In genomic region chr3:152219225-152219624, GRCh38 we compare ENCODE assay signal across 13 cellular contexts. TPM values are rescaled to one million over a fixed set of nuclear protein-coding genes. Genes with fewer than 3 reads are reported as not detected.
DNase-seq lines count a peak whose midpoint lies in the region; ATAC-seq and TF ChIP-seq lines count a peak whose summit lies in the region.
"Had no signal": no experiment of that assay in that cellular context is flagged by ENCODE, and none has a peak within 500 bp of the region (broad histone marks: within the 10 kb centered on the region; RNA-seq: fewer than 3 reads in every experiment).

No MANE protein-coding gene starts in this region.

- H3K36me3 ChIP-seq in gastroesophageal sphincter (no peaks in the 10 kb centered on the region), subcutaneous abdominal adipose tissue (ENCODE audit: control insufficient read depth in 5 of 5, insufficient read depth in 5 of 5, low read length in 5 of 5) (no peaks in the 10 kb centered on the region)
- H3K36me3 ChIP-seq: tibial nerve had no signal

- no peaks in the 10 kb centered on the region for H3K27me3 Mint-ChIP-seq in activated T-cell treated with anti-CD3 and anti-CD28 coated beads, Interleukin-2, amount 50 U/mL, for 24 hours
- no peaks in the 10 kb centered on the region for H3K27me3 Mint-ChIP-seq in T-helper 17 cell

- H3K9ac ChIP-seq in subcutaneous abdominal adipose tissue (ENCODE audit: low read length in 5 of 5) = peak overlapping the region in 1 of 5 donors; percentile 13

- peaks cover 65% of the 10 kb centered on the region for H3K4me1 Mint-ChIP-seq in activated T-cell treated with anti-CD3 and anti-CD28 coated beads, Interleukin-2, amount 50 U/mL, for 24 hours (ENCODE audit: low read depth)
- H3K4me1 Mint-ChIP-seq in T-helper 17 cell = peaks cover 37% of the 10 kb centered on the region

- H3K4me3 Mint-ChIP-seq in activated T-cell treated with anti-CD3 and anti-CD28 coated beads, Interleukin-2, amount 50 U/mL, for 24 hours = peak overlapping the region; percentile 72
- peak overlapping the region; percentile 71 for H3K4me3 Mint-ChIP-seq in T-helper 17 cell

- WGBS in gastroesophageal sphincter (ENCODE audit: low coverage in 1 of 2), 2 donors = 27 to 32% methylated on average over 3 of the region's 3 CpGs

- H3K4me1 ChIP-seq in gastroesophageal sphincter (peaks cover 0 to 71% (median 19%) of the 10 kb centered on the region in 3 donors), subcutaneous abdominal adipose tissue (ENCODE audit: control insufficient read depth in 5 of 5, insufficient read depth in 5 of 5, low read length in 5 of 5) (peaks cover 0 to 42% (median 34%) of the 10 kb centered on the region in 5 donors)

- H3K27ac Mint-ChIP-seq in activated T-cell treated with anti-CD3 and anti-CD28 coated beads, Interleukin-2, amount 50 U/mL, for 24 hours = peak overlapping the region; percentile 88
- H3K27ac Mint-ChIP-seq in T-helper 17 cell = peak overlapping the region; percentile 88

- no peak for TF ChIP-seq POLR2A in gastroesophageal sphincter (IDR thresholded peaks at IDR 0.05)

- no peaks in the 10 kb centered on the region for H3K27me3 ChIP-seq in gastroesophageal sphincter
- H3K27me3 ChIP-seq in subcutaneous abdominal adipose tissue (ENCODE audit: control insufficient read depth in 5 of 5, insufficient read depth in 4 of 5, low read length in 5 of 5) = no peaks in the 10 kb centered on the region
- H3K27me3 ChIP-seq: tibial nerve had no signal

- TF ChIP-seq CTCF in gastroesophageal sphincter (IDR thresholded peaks at IDR 0.05) (no peak), GM20000 (IDR thresholded peaks at IDR 0.05; ENCODE audit: extremely low read depth, missing control alignments) (no peak)

- no peak for TF ChIP-seq EP300 in gastroesophageal sphincter (IDR thresholded peaks at IDR 0.05)

- H3K9me3 ChIP-seq in T-helper 17 cell (ENCODE audit: control insufficient read depth, low read length, poor library complexity, severe bottlenecking) = no peaks in the 10 kb centered on the region
- no peaks in the 10 kb centered on the region for H3K9me3 ChIP-seq in gastroesophageal sphincter
- no peaks in the 10 kb centered on the region for H3K9me3 ChIP-seq in subcutaneous abdominal adipose tissue (ENCODE audit: control insufficient read depth in 5 of 5, low read length in 5 of 5)
- H3K9me3 ChIP-seq: tibial nerve had no signal

- H3K9me3 Mint-ChIP-seq in activated T-cell treated with anti-CD3 and anti-CD28 coated beads, Interleukin-2, amount 50 U/mL, for 24 hours = peaks cover 2% of the 10 kb centered on the region

- H3K36me3 Mint-ChIP-seq in activated T-cell treated with anti-CD3 and anti-CD28 coated beads, Interleukin-2, amount 50 U/mL, for 24 hours (ENCODE audit: low read depth) = no peaks in the 10 kb centered on the region
- H3K36me3 Mint-ChIP-seq in T-helper 17 cell (ENCODE audit: low read depth) = peaks cover 3% of the 10 kb centered on the region

- no peak for DNase-seq in activated T-cell treated with anti-CD3 and anti-CD28 coated beads, Interleukin-2, amount 50 U/mL, for 24 hours
- DNase-seq in activated T-cell treated with anti-CD3 and anti-CD28 coated beads for 4 hours = no peak
- DNase-seq in T-helper 17 cell = no peak
- DNase-seq in GM20000 (ENCODE audit: low spot score) = no peak
- no peak for DNase-seq in G401 (ENCODE audit: low spot score)
- DNase-seq: activated effector memory CD4-positive, alpha-beta T cell treated with anti-CD3 and anti-CD28 coated beads, Interleukin-2, amount 50 U/mL, for 16 hours; central memory CD4-positive, alpha-beta T cell; left ventricle myocardium superior; NCI-H1048 had no signal

- ATAC-seq in T-helper 17 cell (no peak), gastroesophageal sphincter (peak; percentile 35), GM19397 (IDR thresholded peaks at IDR 0.05; ENCODE audit: unreplicated experiment) (no peak)
- ATAC-seq: left ventricle myocardium superior had no signal

- H3K27ac ChIP-seq in gastroesophageal sphincter (peak overlapping the region; percentile 38 to 80 (median 70)), subcutaneous abdominal adipose tissue (ENCODE audit: low read depth, low read length) (peak overlapping the region; percentile 55)

- in situ Hi-C loops in G401 (cut with HindIII; ENCODE audit: low sequenced_read_pairs) = no loop called here

- H3K4me3 ChIP-seq in gastroesophageal sphincter = no peak overlapping the region
- no peak overlapping the region for H3K4me3 ChIP-seq in subcutaneous abdominal adipose tissue (ENCODE audit: low read depth in 1 of 5, low read length in 5 of 5)
- H3K4me3 ChIP-seq: tibial nerve had no signal

RNA-seq across cellular contexts. Expression of gene MBNL1, which starts 49.5 kb away (rescaled TPM):
- total RNA-seq in T-helper 17 cell (100 to 1,000 TPM; 641 to 725 TPM), gastroesophageal sphincter (100 to 1,000 TPM; 623 to 745 (median 684) TPM)
- 31.4 and 61.2 TPM in 2 replicates for total RNA-seq in G401 (2014; rRNA removed; shearing (Covaris generic))

Comparison
In these comparisons a context has a peak if more than half of its experiments do, and no peak if none do; other contexts are left out.
1. RNA of gene MBNL1, which starts 49.5 kb away (total RNA-seq): 641 to 725 TPM in T-helper 17 cell and 623 to 745 TPM in gastroesophageal sphincter; 31.4 to 61.2 TPM in G401; every median in the first group is over 10 times any median in the second.